12 cellular contexts compared by ENCODE assay signal in the genomic region with DNA sequence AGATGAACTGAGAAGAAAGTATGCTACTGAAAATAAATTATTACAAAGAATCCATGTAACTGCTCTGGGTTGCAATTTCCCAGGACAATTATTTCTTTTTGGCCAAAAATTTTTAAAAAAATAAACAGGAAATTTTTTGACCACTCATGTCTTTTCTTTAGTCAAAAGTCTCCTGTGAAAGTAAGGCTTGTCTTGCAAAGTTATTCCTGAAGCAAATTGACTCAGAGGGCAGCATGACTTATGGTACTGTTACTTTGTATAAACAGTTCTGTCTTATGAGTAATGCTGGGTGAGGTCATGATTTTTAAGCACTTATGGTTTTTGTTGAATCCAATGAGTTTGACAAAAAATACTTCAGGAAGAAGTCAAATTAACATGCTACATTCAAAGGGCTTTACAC.
DNase-seq lines count a peak whose midpoint lies in the region; ATAC-seq and TF ChIP-seq lines count a peak whose summit lies in the region.
"Had no signal": no experiment of that assay in that cellular context is flagged by ENCODE, and none has a peak within 500 bp of the region (broad histone marks: within the 10 kb centered on the region; RNA-seq: fewer than 3 reads in every experiment).

No MANE protein-coding gene starts in this region.

- no peak overlapping the region for H3K27ac ChIP-seq in lung (ENCODE audit: low read depth in 1 of 2, low read length in 1 of 2)
- H3K27ac ChIP-seq in spleen: no peak overlapping the region

- DNase-seq in AG20443 (ENCODE audit: low spot score): peak; percentile 58
- peak; percentile 31 for DNase-seq in NB4 (ENCODE audit: low read depth)
- DNase-seq in choroid plexus epithelial cell (ENCODE audit: low read depth): peak; percentile 98
- DNase-seq in lung (ENCODE audit: low spot score): no peak
- DNase-seq in cortex of kidney (lab: John Stamatoyannopoulos, UW): no peak
- no peak for DNase-seq in stimulated activated CD4-positive, alpha-beta T cell treated with anti-CD3 and anti-CD28 coated beads, Interleukin-15, amount 100 ng/mL, for 24 hours
- DNase-seq in NCI-H748 (lab: John Stamatoyannopoulos, UW; ENCODE audit: unreplicated experiment): no peak
- no peak for DNase-seq in spleen
- DNase-seq: activated T-cell treated with anti-CD3 and anti-CD28 coated beads, Interleukin-2, amount 50 U/mL, for 1 hour; left colon; stimulated activated CD8-positive, alpha-beta memory T cell treated with anti-CD3 and anti-CD28 coated beads, Interleukin-4, amount 100 ng/mL, for 48 hours; T-helper 17 cell had no signal

- no peak for TF ChIP-seq POLR2A in NB4 (IDR thresholded peaks at IDR 0.05; ENCODE audit: extremely low read depth, insufficient read length)
- no peak for TF ChIP-seq POLR2A in spleen (IDR thresholded peaks at IDR 0.05)

- H3K4me1 ChIP-seq in lung (ENCODE audit: control insufficient read depth in 2 of 2, insufficient read depth in 2 of 2, low read length in 2 of 2) (no peaks in the 10 kb centered on the region), spleen (no peaks in the 10 kb centered on the region)

- no peaks in the 10 kb centered on the region for H3K36me3 ChIP-seq in lung (ENCODE audit: control insufficient read depth in 2 of 2, insufficient read depth in 2 of 2, low read length in 2 of 2)
- H3K36me3 ChIP-seq in spleen: no peaks in the 10 kb centered on the region

- peak; percentile 53 for ATAC-seq in lung (ENCODE audit: insufficient read depth, low FRiP score)
- ATAC-seq: left colon, T-helper 17 cell had no signal

- TF ChIP-seq CTCF in NB4 (IDR thresholded peaks at IDR 0.05; ENCODE audit: low read depth, low read length) (no peak), choroid plexus epithelial cell (conservative IDR thresholded peaks at IDR 0.05; ENCODE audit: low read depth, low read length) (no peak), lung (IDR thresholded peaks at IDR 0.05; ENCODE audit: control extremely low read depth, extremely low read depth) (no peak), spleen (IDR thresholded peaks at IDR 0.05 in 8 of 11, conservative IDR thresholded peaks at IDR 0.05 in 3 of 11) (no peak)

- intact Hi-C loops in spleen (cut with DNase I; ENCODE audit: low total_unique reads): no loop called here

- H3K9me3 ChIP-seq in lung (ENCODE audit: control insufficient read depth in 2 of 2, insufficient read depth in 1 of 2, low read length in 1 of 2) (no peaks in the 10 kb centered on the region), spleen (no peaks in the 10 kb centered on the region)

- no peaks in the 10 kb centered on the region for H3K27me3 ChIP-seq in lung (ENCODE audit: control insufficient read depth, insufficient read depth)
- no peaks in the 10 kb centered on the region for H3K27me3 ChIP-seq in spleen (replicated peaks in 1 of 7)

- H3K4me3 ChIP-seq in NB4 (ENCODE audit: low read depth, low read length): no peak overlapping the region
- no peak overlapping the region for H3K4me3 ChIP-seq in choroid plexus epithelial cell (ENCODE audit: low read depth, low read length)
- no peak overlapping the region for H3K4me3 ChIP-seq in lung
- no peak overlapping the region for H3K4me3 ChIP-seq in spleen

Comparison
In these comparisons a context has a peak if more than half of its experiments do, and no peak if none do; other contexts are left out.
1. DNase-seq: peak in AG20443 (single experiment), NB4 (single experiment) and choroid plexus epithelial cell (single experiment); none in lung (single experiment), cortex of kidney (single experiment), stimulated activated CD4-positive, alpha-beta T cell treated with anti-CD3 and anti-CD28 coated beads, Interleukin-15, amount 100 ng/mL, for 24 hours (single experiment), NCI-H748 (single experiment) and spleen (single experiment).